In the genomic region with DNA sequence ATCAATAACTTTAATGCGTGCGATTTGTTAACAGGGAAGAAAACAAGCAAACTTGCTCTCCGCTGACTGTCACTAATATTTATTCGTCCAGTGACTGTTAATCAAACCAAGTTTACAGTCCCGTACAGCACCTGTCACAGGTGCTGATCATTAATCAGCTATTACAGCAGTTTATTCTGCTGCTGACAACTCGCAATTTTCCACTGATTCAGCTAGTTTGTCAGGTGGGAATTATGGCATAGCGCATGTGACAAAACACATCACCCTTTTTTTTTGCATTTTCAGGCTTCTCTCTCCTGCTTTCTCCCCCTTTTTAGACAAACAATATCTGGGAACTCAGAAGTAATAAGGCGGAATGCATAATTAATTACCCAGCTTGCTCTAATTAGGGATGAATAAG, we compare ENCODE assay signal across 19 cellular contexts.
"Had no signal": no experiment of that assay in that cellular context is flagged by ENCODE, and none has a peak within 500 bp of the region (broad histone marks: within the 10 kb centered on the region; RNA-seq: fewer than 3 reads in every experiment).

No MANE protein-coding gene starts in this region.

- DNase-seq: activated CD4-positive, alpha-beta T cell treated with anti-CD3 and anti-CD28 coated beads, Interleukin-2, amount 50 U/mL, for 4 hours; activated gamma-delta T cell treated with Interleukin-2 at 50 U/mL for 16 hours; adrenal gland; effector memory CD8-positive, alpha-beta T cell; esophagus squamous epithelium; heart right ventricle; naive thymus-derived CD8-positive, alpha-beta T cell; pancreas; right lobe of liver; small intestine; stimulated activated CD4-positive, alpha-beta T cell treated with anti-CD3 and anti-CD28 coated beads, Interleukin-15, amount 100 ng/mL, for 24 hours; stimulated activated CD4-positive, alpha-beta T cell treated with anti-CD3 and anti-CD28 coated beads, Interleukin-4, amount 100 ng/mL, for 1 hour; stimulated activated naive CD8-positive, alpha-beta T cell treated with anti-CD3 and anti-CD28 coated beads, Interleukin-15, amount 100 ng/mL, for 72 hours; testis; upper lobe of left lung had no signal

- H3K27ac ChIP-seq: adrenal gland, esophagus squamous epithelium, heart right ventricle, neutrophil, pancreas, right lobe of liver, testis, upper lobe of left lung had no signal

- H3K27me3 Mint-ChIP-seq: dendritic cell treated with granulocyte-macrophage colony-stimulating factor and Interleukin-4, amounts not matched to agents 40 ng/mL and 50 ng/mL, for 4 days; effector memory CD8-positive, alpha-beta T cell; stimulated activated naive CD8-positive, alpha-beta T cell treated with anti-CD3 and anti-CD28 coated beads, Interleukin-15, amount 100 ng/mL, for 72 hours had no signal

- ATAC-seq: activated naive CD4-positive, alpha-beta T cell treated with anti-CD3 and anti-CD28 coated beads, Interleukin-2, amount 50 U/mL, for 72 hours; effector memory CD8-positive, alpha-beta T cell; heart right ventricle; naive thymus-derived CD8-positive, alpha-beta T cell; pancreas; right lobe of liver; stimulated activated naive CD8-positive, alpha-beta T cell treated with anti-CD3 and anti-CD28 coated beads, Interleukin-15, amount 100 ng/mL, for 72 hours had no signal

- H3K27ac Mint-ChIP-seq: activated naive CD4-positive, alpha-beta T cell treated with anti-CD3 and anti-CD28 coated beads, Interleukin-2, amount 50 U/mL, for 72 hours; activated T-helper 1 cell treated with anti-CD3 and anti-CD28 coated beads, Interleukin-12 subunit alpha, Interleukin-12 subunit beta, Interleukin-2, Interleukin-4 antibody, amounts not matched to agents 30 ng/mL and 10 ng/mL and 1 ng/mL, durations not matched to agents 14 hours and 24 hours and 36 hours; dendritic cell treated with granulocyte-macrophage colony-stimulating factor and Interleukin-4, amounts not matched to agents 40 ng/mL and 50 ng/mL, for 4 days; effector memory CD8-positive, alpha-beta T cell; naive thymus-derived CD8-positive, alpha-beta T cell; stimulated activated naive CD8-positive, alpha-beta T cell treated with anti-CD3 and anti-CD28 coated beads, Interleukin-15, amount 100 ng/mL, for 72 hours had no signal

- H3K9me3 Mint-ChIP-seq: activated T-helper 1 cell treated with anti-CD3 and anti-CD28 coated beads, Interleukin-12 subunit alpha, Interleukin-12 subunit beta, Interleukin-2, Interleukin-4 antibody, amounts not matched to agents 30 ng/mL and 10 ng/mL and 1 ng/mL, durations not matched to agents 14 hours and 24 hours and 36 hours; dendritic cell treated with granulocyte-macrophage colony-stimulating factor and Interleukin-4, amounts not matched to agents 40 ng/mL and 50 ng/mL, for 4 days; stimulated activated naive CD8-positive, alpha-beta T cell treated with anti-CD3 and anti-CD28 coated beads, Interleukin-15, amount 100 ng/mL, for 72 hours had no signal

- H3K4me3 ChIP-seq: adrenal gland, esophagus squamous epithelium, heart right ventricle, pancreas, right lobe of liver, testis, upper lobe of left lung had no signal

- H3K4me1 Mint-ChIP-seq: naive thymus-derived CD8-positive, alpha-beta T cell; stimulated activated naive CD8-positive, alpha-beta T cell treated with anti-CD3 and anti-CD28 coated beads, Interleukin-15, amount 100 ng/mL, for 72 hours had no signal

- H3K36me3 Mint-ChIP-seq: activated naive CD4-positive, alpha-beta T cell treated with anti-CD3 and anti-CD28 coated beads, Interleukin-2, amount 50 U/mL, for 72 hours; naive thymus-derived CD8-positive, alpha-beta T cell had no signal

- H3K4me3 Mint-ChIP-seq: activated T-helper 1 cell treated with anti-CD3 and anti-CD28 coated beads, Interleukin-12 subunit alpha, Interleukin-12 subunit beta, Interleukin-2, Interleukin-4 antibody, amounts not matched to agents 30 ng/mL and 10 ng/mL and 1 ng/mL, durations not matched to agents 14 hours and 24 hours and 36 hours; dendritic cell treated with granulocyte-macrophage colony-stimulating factor and Interleukin-4, amounts not matched to agents 40 ng/mL and 50 ng/mL, for 4 days; effector memory CD8-positive, alpha-beta T cell; naive thymus-derived CD8-positive, alpha-beta T cell; stimulated activated naive CD8-positive, alpha-beta T cell treated with anti-CD3 and anti-CD28 coated beads, Interleukin-15, amount 100 ng/mL, for 72 hours had no signal

- H3K27me3 ChIP-seq: adrenal gland, esophagus squamous epithelium, heart right ventricle, neutrophil, pancreas, right lobe of liver, testis, upper lobe of left lung had no signal
